ENCODE assay signal across 1 cellular context in the genomic region with DNA sequence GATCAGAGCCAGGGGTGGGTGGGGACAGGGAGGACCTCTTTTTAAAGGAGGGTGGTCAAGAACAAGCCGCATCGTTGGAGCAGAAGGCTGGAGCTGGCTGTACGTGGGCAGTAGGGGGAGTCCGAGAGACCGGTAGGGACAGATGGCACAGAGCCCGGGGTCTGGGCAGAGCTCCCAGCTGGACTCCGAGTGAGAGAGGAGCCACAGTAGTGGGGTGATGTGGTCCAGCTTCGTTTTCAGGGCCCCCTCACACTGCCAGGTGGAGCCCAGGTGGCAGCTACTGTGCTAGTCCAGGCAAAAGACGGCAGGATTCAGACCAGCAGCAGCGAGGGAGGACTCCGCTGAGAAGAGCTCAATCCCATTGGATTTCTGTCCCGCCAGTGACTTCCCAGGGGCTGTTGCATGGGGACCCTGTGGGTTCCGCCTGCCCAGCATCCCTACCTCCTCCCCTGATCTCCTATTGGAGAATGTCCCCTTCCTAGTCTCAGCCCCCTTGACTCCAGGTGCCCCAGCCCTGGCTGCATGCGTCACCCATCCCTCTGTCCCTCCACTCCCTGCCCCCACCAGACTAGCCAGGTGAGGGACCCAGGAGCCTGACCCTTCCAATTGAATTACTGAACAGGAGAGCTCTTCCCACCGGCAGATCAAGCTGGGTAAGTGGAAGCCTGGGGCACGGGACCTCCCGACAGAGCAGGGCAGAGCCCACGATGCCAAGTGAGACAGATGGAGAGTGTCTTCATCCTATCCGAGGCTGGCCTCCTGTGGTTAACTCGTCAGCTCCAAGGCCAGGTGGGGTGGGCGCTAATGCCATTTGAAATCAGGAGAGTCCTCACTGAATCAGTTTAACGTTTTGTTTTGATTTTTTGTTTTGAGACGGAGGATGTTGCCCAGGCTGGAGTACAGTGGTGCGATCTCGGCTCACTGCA.
TF ChIP-seq lines count a peak whose summit lies in the region.

No MANE protein-coding gene starts in this region.

TF ChIP-seq in endothelial cell of umbilical vein, 7 proteins besides CTCF, POLR2A, EP300 and RAD21:
- no peak for TF ChIP-seq GATA2 (IDR thresholded peaks at IDR 0.05; ENCODE audit: insufficient read depth, insufficient read length, low read depth, low read length)
- TF ChIP-seq MYC (IDR thresholded peaks at IDR 0.05; ENCODE audit: low read depth, low read length), result no peak
- TF ChIP-seq POLR2AphosphoS5 (IDR thresholded peaks at IDR 0.05; ENCODE audit: insufficient read depth, low read depth, low read length), result no peak
- TF ChIP-seq EZH2 (IDR thresholded peaks at IDR 0.05; ENCODE audit: borderline replicate concordance, low read depth, low read length, severe bottlenecking), result no peak
- no peak for TF ChIP-seq FOS (IDR thresholded peaks at IDR 0.05; ENCODE audit: borderline replicate concordance, insufficient read depth, low read length)
- no peak for TF ChIP-seq JUN (IDR thresholded peaks at IDR 0.05; ENCODE audit: borderline replicate concordance, insufficient read depth, insufficient read length, low read depth)
- TF ChIP-seq, protein P1, sequence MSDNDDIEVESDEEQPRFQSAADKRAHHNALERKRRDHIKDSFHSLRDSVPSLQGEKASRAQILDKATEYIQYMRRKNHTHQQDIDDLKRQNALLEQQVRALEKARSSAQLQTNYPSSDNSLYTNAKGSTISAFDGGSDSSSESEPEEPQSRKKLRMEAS (IDR thresholded peaks at IDR 0.05; ENCODE audit: insufficient read depth, insufficient read length), result no peak
